ENCODE assay signal across 20 cellular contexts in the genomic region with DNA sequence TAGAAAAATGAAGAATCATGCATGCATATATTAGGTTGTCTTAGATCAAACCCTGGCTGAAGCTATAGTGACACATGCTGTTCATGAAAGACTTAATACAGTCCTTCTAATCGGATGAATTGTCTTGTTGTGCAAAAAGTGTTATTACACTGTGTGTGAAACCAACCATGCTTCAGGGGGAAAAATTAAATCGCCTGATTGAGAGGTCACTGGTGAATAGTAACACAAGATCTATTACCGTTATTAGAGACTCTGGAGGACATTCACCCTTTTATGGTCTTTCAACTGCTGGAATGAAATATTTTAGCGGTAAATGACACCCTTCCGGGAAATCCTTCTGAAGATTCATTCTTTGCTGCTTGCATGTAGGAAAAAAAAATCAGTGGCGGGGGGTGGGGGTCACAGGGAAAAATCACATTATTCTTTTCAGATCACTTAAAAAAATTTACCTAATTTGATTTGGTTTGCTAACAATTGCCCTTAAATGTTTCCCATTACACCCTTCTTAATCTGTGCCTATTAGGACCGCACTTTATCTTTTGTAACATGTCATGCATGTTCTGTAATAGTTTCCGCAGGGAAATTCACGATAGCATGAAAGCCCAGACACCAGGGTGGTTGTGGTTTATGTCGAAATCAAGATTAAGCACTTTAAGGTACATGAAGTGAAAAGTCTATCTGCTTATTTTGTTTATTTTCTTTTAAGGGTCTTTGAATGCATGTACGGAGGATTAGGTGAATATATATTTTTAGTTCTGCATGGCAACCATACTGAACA.
"Had no signal": no experiment of that assay in that cellular context is flagged by ENCODE, and none has a peak within 500 bp of the region (broad histone marks: within the 10 kb centered on the region; RNA-seq: fewer than 3 reads in every experiment).

No MANE protein-coding gene starts in this region.

- H3K4me3 Mint-ChIP-seq: activated B cell treated with CpG ODN at 0.5 μM for 24 hours; activated CD4-positive, alpha-beta T cell treated with anti-CD3 and anti-CD28 coated beads, Interleukin-2, amount 10 ng/mL, durations not matched to agents 24 days and 14 days; activated CD8-positive, alpha-beta T cell treated with anti-CD3 and anti-CD28 coated beads, Interleukin-2, amount 10 ng/mL, durations not matched to agents 7 days and 5 days; activated naive CD8-positive, alpha-beta T cell treated with anti-CD3 and anti-CD28 coated beads for 36 hours; activated T-cell treated with anti-CD3 and anti-CD28 coated beads, Interleukin-2, amount 50 U/mL, for 72 hours; dendritic cell treated with granulocyte-macrophage colony-stimulating factor and Interleukin-4, amounts not matched to agents 40 ng/mL and 50 ng/mL, for 4 days; effector memory CD8-positive, alpha-beta T cell; memory B cell; naive thymus-derived CD8-positive, alpha-beta T cell; stimulated activated naive B cell treated with anti-CD40 and anti-IgM and Interleukin-4, amounts not matched to agents 10 μg/mL and 1 μg/mL and 100 μg/mL, for 72 hours had no signal

- H3K9me3 ChIP-seq: neutrophil, thyroid gland, uterus had no signal

- H3K9me3 Mint-ChIP-seq: activated B cell treated with CpG ODN at 0.5 μM for 24 hours; activated CD4-positive, alpha-beta T cell treated with anti-CD3 and anti-CD28 coated beads, Interleukin-2, amount 10 ng/mL, durations not matched to agents 24 days and 14 days; activated naive CD8-positive, alpha-beta T cell treated with anti-CD3 and anti-CD28 coated beads for 36 hours; activated T-cell treated with anti-CD3 and anti-CD28 coated beads, Interleukin-2, amount 50 U/mL, for 72 hours; dendritic cell treated with granulocyte-macrophage colony-stimulating factor and Interleukin-4, amounts not matched to agents 40 ng/mL and 50 ng/mL, for 4 days; effector memory CD8-positive, alpha-beta T cell; memory B cell; naive thymus-derived CD8-positive, alpha-beta T cell; stimulated activated naive B cell treated with anti-CD40 and anti-IgM and Interleukin-4, amounts not matched to agents 10 μg/mL and 1 μg/mL and 100 μg/mL, for 72 hours had no signal

- H3K36me3 ChIP-seq: neutrophil, thyroid gland, uterus had no signal

- H3K27me3 Mint-ChIP-seq: activated B cell treated with CpG ODN at 0.5 μM for 24 hours; activated CD4-positive, alpha-beta T cell treated with anti-CD3 and anti-CD28 coated beads, Interleukin-2, amount 10 ng/mL, durations not matched to agents 24 days and 14 days; activated naive CD8-positive, alpha-beta T cell treated with anti-CD3 and anti-CD28 coated beads for 36 hours; effector memory CD8-positive, alpha-beta T cell; memory B cell; naive thymus-derived CD8-positive, alpha-beta T cell; stimulated activated naive B cell treated with anti-CD40 and anti-IgM and Interleukin-4, amounts not matched to agents 10 μg/mL and 1 μg/mL and 100 μg/mL, for 72 hours had no signal

- H3K27me3 ChIP-seq: neutrophil, thyroid gland, uterus had no signal

- DNase-seq: activated B cell treated with CpG ODN at 0.5 μM for 24 hours; activated CD4-positive, alpha-beta T cell treated with anti-CD3 and anti-CD28 coated beads, Interleukin-2, amount 10 ng/mL, durations not matched to agents 24 days and 14 days; activated CD8-positive, alpha-beta memory T cell treated with anti-CD3 and anti-CD28 coated beads, Interleukin-2, amount 50 U/mL, for 48 hours; activated CD8-positive, alpha-beta T cell treated with anti-CD3 and anti-CD28 coated beads, Interleukin-2, amount 10 ng/mL, durations not matched to agents 7 days and 5 days; activated gamma-delta T cell treated with Interleukin-2 at 50 U/mL for 16 hours; activated naive CD8-positive, alpha-beta T cell treated with anti-CD3 and anti-CD28 coated beads for 36 hours; activated T-cell treated with anti-CD3 and anti-CD28 coated beads, Interleukin-2, amount 50 U/mL, for 72 hours; effector memory CD8-positive, alpha-beta T cell; left ventricle myocardium superior; naive thymus-derived CD8-positive, alpha-beta T cell; stimulated activated CD4-positive, alpha-beta T cell treated with anti-CD3 and anti-CD28 coated beads, Interleukin-15, amount 100 ng/mL, for 24 hours; stimulated activated CD4-positive, alpha-beta T cell treated with anti-CD3 and anti-CD28 coated beads, Interleukin-4, amount 100 ng/mL, for 1 hour; stimulated activated naive B cell treated with anti-CD40 and anti-IgM and Interleukin-4, amounts not matched to agents 10 μg/mL and 1 μg/mL and 100 μg/mL, for 72 hours; T-helper 2 cell; thyroid gland; uterus had no signal

- ATAC-seq: activated CD8-positive, alpha-beta T cell treated with anti-CD3 and anti-CD28 coated beads, Interleukin-2, amount 10 ng/mL, durations not matched to agents 7 days and 5 days; activated T-cell treated with anti-CD3 and anti-CD28 coated beads, Interleukin-2, amount 50 U/mL, for 72 hours; effector memory CD8-positive, alpha-beta T cell; left ventricle myocardium superior; naive thymus-derived CD8-positive, alpha-beta T cell; stimulated activated naive B cell treated with anti-CD40 and anti-IgM and Interleukin-4, amounts not matched to agents 10 μg/mL and 1 μg/mL and 100 μg/mL, for 72 hours had no signal

- H3K4me1 Mint-ChIP-seq: activated B cell treated with CpG ODN at 0.5 μM for 24 hours; activated CD4-positive, alpha-beta T cell treated with anti-CD3 and anti-CD28 coated beads, Interleukin-2, amount 10 ng/mL, durations not matched to agents 24 days and 14 days had no signal

- H3K27ac Mint-ChIP-seq: activated B cell treated with CpG ODN at 0.5 μM for 24 hours; activated CD4-positive, alpha-beta T cell treated with anti-CD3 and anti-CD28 coated beads, Interleukin-2, amount 10 ng/mL, durations not matched to agents 24 days and 14 days; activated CD8-positive, alpha-beta T cell treated with anti-CD3 and anti-CD28 coated beads, Interleukin-2, amount 10 ng/mL, durations not matched to agents 7 days and 5 days; activated naive CD8-positive, alpha-beta T cell treated with anti-CD3 and anti-CD28 coated beads for 36 hours; activated T-cell treated with anti-CD3 and anti-CD28 coated beads, Interleukin-2, amount 50 U/mL, for 72 hours; dendritic cell treated with granulocyte-macrophage colony-stimulating factor and Interleukin-4, amounts not matched to agents 40 ng/mL and 50 ng/mL, for 4 days; memory B cell; naive thymus-derived CD8-positive, alpha-beta T cell; stimulated activated naive B cell treated with anti-CD40 and anti-IgM and Interleukin-4, amounts not matched to agents 10 μg/mL and 1 μg/mL and 100 μg/mL, for 72 hours had no signal

- H3K4me3 ChIP-seq: thyroid gland, uterus had no signal

- H3K4me1 ChIP-seq: thyroid gland, uterus had no signal

- H3K27ac ChIP-seq: epithelial cell of prostate, neutrophil, thyroid gland, uterus had no signal
